8 cellular contexts compared by ENCODE assay signal in genomic region chr4:67393699-67394281, GRCh38.
DNase-seq lines count a peak whose midpoint lies in the region; ATAC-seq, FAIRE-seq and TF ChIP-seq lines count a peak whose summit lies in the region.

No MANE protein-coding gene starts in this region.

- CTCF ChIA-PET in CD4-positive, alpha-beta T cell (lab: Charles Lee), result interaction anchor here (1.3 kb wide), 1 partner anchor 25 kb away, joined by 3 read pairs; no protein-coding TSS in a partner anchor

- no peak overlapping the region for H3K27ac ChIP-seq in CD4-positive, alpha-beta T cell (ENCODE audit: low read depth, low read length)
- H3K27ac ChIP-seq in aorta (ENCODE audit: low read depth in 1 of 2, low read length in 2 of 2), result no peak overlapping the region

- no peaks in the 10 kb centered on the region for H3K36me3 Mint-ChIP-seq in CD4-positive, alpha-beta T cell (ENCODE audit: low read depth)
- H3K36me3 Mint-ChIP-seq in nephron (ENCODE audit: low read depth), result no peaks in the 10 kb centered on the region

- ATAC-seq in CD4-positive, alpha-beta T cell (ENCODE audit: poor library complexity), result no peak
- no peak for ATAC-seq in aorta (ENCODE audit: low FRiP score)
- no peak for ATAC-seq in HG03460 (IDR thresholded peaks at IDR 0.05; ENCODE audit: unreplicated experiment)

- intact Hi-C loops in CD4-positive, alpha-beta T cell (cut with DNase I, micrococcal nuclease), result no loop called here
- intact Hi-C loops in aorta (cut with DNase I), result no loop called here

- H3K9me3 Mint-ChIP-seq in CD4-positive, alpha-beta T cell, result no peaks in the 10 kb centered on the region
- H3K9me3 Mint-ChIP-seq in nephron, result no peaks in the 10 kb centered on the region

- no peaks in the 10 kb centered on the region for H3K4me1 ChIP-seq in aorta (ENCODE audit: control insufficient read depth in 1 of 2, insufficient read depth in 2 of 2, low read length in 2 of 2)

- POLR2A ChIA-PET in CD4-positive, alpha-beta T cell (lab: Charles Lee), result no interaction called here

- H3K27me3 Mint-ChIP-seq in CD4-positive, alpha-beta T cell, result no peaks in the 10 kb centered on the region
- no peaks in the 10 kb centered on the region for H3K27me3 Mint-ChIP-seq in nephron (ENCODE audit: low read depth)

- 59% methylated on average over 3 of the region's 3 CpGs for WGBS in aorta, 2 donors

- no peaks in the 10 kb centered on the region for H3K4me1 Mint-ChIP-seq in CD4-positive, alpha-beta T cell (ENCODE audit: low read depth)
- H3K4me1 Mint-ChIP-seq in nephron, result no peaks in the 10 kb centered on the region

- no peak for DNase-seq in CD4-positive, alpha-beta T cell
- DNase-seq in GM13976 (ENCODE audit: low spot score), result peak; percentile 16
- DNase-seq in NCI-H526 treated with DMSO at 0.1 percent for 48 hours (lab: John Stamatoyannopoulos, UW), result peak; percentile 13
- DNase-seq in dedifferentiated amniotic fluid mesenchymal stem cell (ENCODE audit: extremely low spot score), result peak; percentile 28
- DNase-seq in GM12891 (ENCODE audit: insufficient read length, low spot score), result no peak
- no peak for DNase-seq in aorta

- TF ChIP-seq CTCF in CD4-positive, alpha-beta T cell (IDR thresholded peaks at IDR 0.05), result peak; percentile 92
- peak; percentile 40 for TF ChIP-seq CTCF in GM13976 (IDR thresholded peaks at IDR 0.05; ENCODE audit: borderline replicate concordance, control extremely low read depth, extremely low read depth, insufficient read depth, missing control alignments)
- peak; percentile 74 to 89 (median 79) for TF ChIP-seq CTCF in nephron (IDR thresholded peaks at IDR 0.05; ENCODE audit: unreplicated experiment in 3 of 3)

- no peaks in the 10 kb centered on the region for H3K36me3 ChIP-seq in aorta (ENCODE audit: control insufficient read depth in 1 of 2, insufficient read depth in 2 of 2, low read length in 1 of 2)

- H3K9me3 ChIP-seq in CD4-positive, alpha-beta T cell (ENCODE audit: control insufficient read depth, low read length), result no peaks in the 10 kb centered on the region
- no peaks in the 10 kb centered on the region for H3K9me3 ChIP-seq in aorta (ENCODE audit: control insufficient read depth, low read length)

- no peak overlapping the region for H3K4me3 Mint-ChIP-seq in CD4-positive, alpha-beta T cell
- no peak overlapping the region for H3K4me3 Mint-ChIP-seq in nephron

- no peak for TF ChIP-seq POLR2A in GM12891 (IDR thresholded peaks at IDR 0.05; ENCODE audit: low read depth, low read length)

- no peak overlapping the region for H3K27ac Mint-ChIP-seq in CD4-positive, alpha-beta T cell
- H3K27ac Mint-ChIP-seq in nephron, result no peak overlapping the region

- no peak for FAIRE-seq in GM12891 (lab: Jason Lieb, UNC)

- H3K4me3 ChIP-seq in aorta (ENCODE audit: low read length in 2 of 2), result no peak overlapping the region

- no peaks in the 10 kb centered on the region for H3K27me3 ChIP-seq in CD4-positive, alpha-beta T cell (ENCODE audit: control insufficient read depth, insufficient read depth, low read length)
- H3K27me3 ChIP-seq in aorta (ENCODE audit: control insufficient read depth in 1 of 2, insufficient read depth in 2 of 2, low read length in 1 of 2), result peaks cover 0 to 2% of the 10 kb centered on the region in 2 donors

- in situ Hi-C loops in GM13976 (cut with MboI; ENCODE audit: low sequenced_read_pairs, unreplicated experiment), result no loop called here

TF ChIP-seq in GM12891, 5 proteins besides CTCF, POLR2A, EP300 and RAD21:
- TF ChIP-seq PAX5 (IDR thresholded peaks at IDR 0.05; ENCODE audit: insufficient read depth, low read length, severe bottlenecking), result no peak
- no peak for TF ChIP-seq TAF1 (IDR thresholded peaks at IDR 0.05; ENCODE audit: low read depth, low read length)
- TF ChIP-seq POU2F2 (IDR thresholded peaks at IDR 0.05; ENCODE audit: low read depth, low read length), result no peak
- no peak for TF ChIP-seq POLR2AphosphoS5 (IDR thresholded peaks at IDR 0.05; ENCODE audit: low read depth, low read length)
- no peak for TF ChIP-seq SPI1 (IDR thresholded peaks at IDR 0.05; ENCODE audit: low read depth, low read length)

Comparison
In these comparisons a context has a peak if more than half of its experiments do, and no peak if none do; other contexts are left out.
1. DNase-seq: peak in GM13976 (single experiment), NCI-H526 treated with DMSO at 0.1 percent for 48 hours (single experiment) and dedifferentiated amniotic fluid mesenchymal stem cell (single experiment); none in CD4-positive, alpha-beta T cell (0 of 10), GM12891 (single experiment) and aorta (0 of 2).
2. CTCF ChIP-seq: peak in every context shown above with its lines; median percentile 92 in CD4-positive, alpha-beta T cell; 79 in nephron; 40 in GM13976.